In the genomic region with DNA sequence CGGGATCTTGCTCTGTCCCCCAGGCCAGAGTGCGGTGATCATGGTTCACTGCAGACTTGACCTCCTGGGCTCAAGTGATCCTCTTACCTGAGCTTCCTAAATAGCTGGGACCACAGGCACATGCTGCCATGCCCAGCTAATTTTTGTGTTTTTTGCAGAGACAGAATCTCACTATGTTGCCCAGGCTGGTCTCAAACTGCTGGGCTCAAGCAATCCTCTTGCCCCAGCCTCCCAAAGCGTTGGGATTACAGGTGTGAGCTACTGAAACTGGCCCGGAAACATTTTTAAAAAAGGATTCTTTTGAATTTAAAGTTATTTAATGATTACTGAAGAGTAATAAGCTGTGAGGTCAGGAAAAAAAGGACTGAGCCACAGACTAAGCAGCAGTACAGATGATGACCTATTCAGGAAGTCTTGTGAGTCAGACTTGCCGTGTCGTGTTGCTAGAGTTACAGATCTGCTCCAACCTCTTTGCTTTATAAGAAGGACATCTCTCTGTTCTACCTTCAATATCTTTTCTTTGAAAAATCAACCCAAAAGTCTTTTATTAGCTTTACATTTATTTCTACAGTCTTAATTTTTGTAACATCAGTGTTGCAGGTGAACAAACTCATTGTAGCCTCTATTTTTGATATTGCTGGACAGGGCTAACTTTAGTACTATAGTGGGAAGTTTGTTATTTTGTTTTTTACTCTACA, we compare ENCODE assay signal across 8 cellular contexts.
DNase-seq lines count a peak whose midpoint lies in the region; ATAC-seq, FAIRE-seq and TF ChIP-seq lines count a peak whose summit lies in the region.

No MANE protein-coding gene starts in this region.

- peak overlapping the region; percentile 42 to 83 for H3K27ac ChIP-seq in A549
- peak overlapping the region; percentile 43 for H3K27ac ChIP-seq in PC-3 (ENCODE audit: low read length)

- BruUV-seq in PC-3 (replicated peaks; lab: Mats Ljungman, UMichigan), result no TSS peak

- H3K27ac Mint-ChIP-seq in activated T-helper 17 cell treated with anti-CD3 and anti-CD28 coated beads, Interleukin-2, amount 50 U/mL, for 72 hours, result peak overlapping the region; percentile 99

- no peaks in the 10 kb centered on the region for H3K27me3 Mint-ChIP-seq in activated T-helper 17 cell treated with anti-CD3 and anti-CD28 coated beads, Interleukin-2, amount 50 U/mL, for 72 hours

- no peaks in the 10 kb centered on the region; the same call in 1 of the 2 replicates for H3K36me3 ChIP-seq in PC-3 (ENCODE audit: low read depth, low read length)

- H3K9me3 ChIP-seq in A549 (no peaks in the 10 kb centered on the region), PC-3 (ENCODE audit: low read length) (no peaks in the 10 kb centered on the region)

- H2AFZ ChIP-seq in PC-3 (ENCODE audit: low read length), result no peak overlapping the region

- ATAC-seq in A549, result peak; percentile 86 to 97
- peak; percentile 63 for ATAC-seq in GM21529 (IDR thresholded peaks at IDR 0.05; ENCODE audit: unreplicated experiment)
- ATAC-seq in PC-3, result peak; percentile 99
- peak; percentile 95 for ATAC-seq in activated T-helper 17 cell treated with anti-CD3 and anti-CD28 coated beads, Interleukin-2, amount 50 U/mL, for 72 hours (replicated peaks)

- no peak for TF ChIP-seq POLR2A in A549 (IDR thresholded peaks at IDR 0.05; ENCODE audit: low read length)

- H3K4me1 Mint-ChIP-seq in activated T-helper 17 cell treated with anti-CD3 and anti-CD28 coated beads, Interleukin-2, amount 50 U/mL, for 72 hours, result peaks cover 43% of the 10 kb centered on the region

- H3K4me1 ChIP-seq in A549 (peaks cover 71% of the 10 kb centered on the region), PC-3 (ENCODE audit: insufficient read depth, low read length) (peaks cover 27% of the 10 kb centered on the region)

- no peaks in the 10 kb centered on the region for H3K27me3 ChIP-seq in PC-3 (ENCODE audit: low read length)

- no peak overlapping the region for H3K9ac ChIP-seq in PC-3 (ENCODE audit: low read length)

- TF ChIP-seq EP300 in A549 (IDR thresholded peaks at IDR 0.05), result no peak

- H3K4me3 ChIP-seq in A549, result no peak overlapping the region
- H3K4me3 ChIP-seq in PC-3 (ENCODE audit: low read length), result no peak overlapping the region

- CTCF ChIA-PET in A549 (lab: Yijun Ruan, JAX) (interaction anchor here (0.8 to 4.9 kb wide), 10 partner anchors 9 to 391 kb away, joined by 3 to 24 read pairs (median 5); no protein-coding TSS in a partner anchor), PC-3 (lab: Charles Lee) (interaction anchor here (0.8 kb wide), 1 partner anchor 10 kb away, joined by 5 read pairs; no protein-coding TSS in a partner anchor)

- H3K36me3 Mint-ChIP-seq in activated T-helper 17 cell treated with anti-CD3 and anti-CD28 coated beads, Interleukin-2, amount 50 U/mL, for 72 hours (ENCODE audit: low read depth), result peaks cover 58% of the 10 kb centered on the region

- H3K79me2 ChIP-seq in PC-3 (ENCODE audit: low read length), result peaks cover 31% of the 10 kb centered on the region

- no peaks in the 10 kb centered on the region for H3K9me3 Mint-ChIP-seq in activated T-helper 17 cell treated with anti-CD3 and anti-CD28 coated beads, Interleukin-2, amount 50 U/mL, for 72 hours

- TF ChIP-seq RAD21 in A549 (conservative IDR thresholded peaks at IDR 0.05 in 1 of 2, IDR thresholded peaks at IDR 0.05 in 1 of 2), result no peak

- no peaks in the 10 kb centered on the region for H3K9me2 ChIP-seq in PC-3 (replicated peaks; ENCODE audit: low read length)

- no peak for FAIRE-seq in A549 (lab: Jason Lieb, UNC)

- POLR2A ChIA-PET in A549 (lab: Yijun Ruan, JAX), result interaction anchor here (0.8 kb wide), 1 partner anchor 108 kb away, joined by 3 read pairs; a partner anchor contains a TSS
- POLR2A ChIA-PET in PC-3 (lab: Charles Lee; ENCODE audit: unreplicated experiment), result interaction anchor here (0.6 kb wide), 1 partner anchor 722 kb away, joined by 4 read pairs; no protein-coding TSS in a partner anchor

- intact Hi-C loops in PC-3 (cut with micrococcal nuclease), result no loop called here

- no peaks in the 10 kb centered on the region for H3F3A ChIP-seq in PC-3 (ENCODE audit: low read length, unreplicated experiment)

- TF ChIP-seq CTCF in A549 (IDR thresholded peaks at IDR 0.05), result no peak
- TF ChIP-seq CTCF in PC-3 (conservative IDR thresholded peaks at IDR 0.05; ENCODE audit: low read depth, low read length), result no peak

- peak; percentile 67 to 71 for DNase-seq in A549 (ENCODE audit: low read depth in 1 of 2, low spot score in 1 of 2)
- DNase-seq in PC-3, result peak; percentile 81
- DNase-seq in hepatic stellate cell (ENCODE audit: low spot score), result peak; percentile 71
- peak; percentile 56 to 68 for DNase-seq in stimulated activated CD4-positive, alpha-beta T cell treated with anti-CD3 and anti-CD28 coated beads, Interleukin-4, amount 100 ng/mL, for 48 hours (ENCODE audit: low read depth in 2 of 2)
- no peak for DNase-seq in NCI-H2107 treated with DMSO at 0.1 percent for 48 hours (lab: John Stamatoyannopoulos, UW; ENCODE audit: unreplicated experiment)
- no peak for DNase-seq in effector CD8-positive, alpha-beta T cell (lab: John Stamatoyannopoulos, UW)

- 33% methylated on average over 6 of the region's 6 CpGs for WGBS in A549 (ENCODE audit: missing lambda C conversion rate)

- H3K4me2 ChIP-seq in A549, result peak overlapping the region; percentile 59
- H3K4me2 ChIP-seq in PC-3 (ENCODE audit: low read length), result peak overlapping the region; percentile 11

- peak overlapping the region; percentile 83 for H3K4me3 Mint-ChIP-seq in activated T-helper 17 cell treated with anti-CD3 and anti-CD28 coated beads, Interleukin-2, amount 50 U/mL, for 72 hours

- no peaks in the 10 kb centered on the region for H4K20me1 ChIP-seq in PC-3 (ENCODE audit: low read length)

TF ChIP-seq in A549, 52 proteins besides CTCF, POLR2A, EP300 and RAD21:
- TF ChIP-seq, protein P1, sequence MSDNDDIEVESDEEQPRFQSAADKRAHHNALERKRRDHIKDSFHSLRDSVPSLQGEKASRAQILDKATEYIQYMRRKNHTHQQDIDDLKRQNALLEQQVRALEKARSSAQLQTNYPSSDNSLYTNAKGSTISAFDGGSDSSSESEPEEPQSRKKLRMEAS (IDR thresholded peaks at IDR 0.05), result no peak
- TF ChIP-seq CHD4 (IDR thresholded peaks at IDR 0.05; ENCODE audit: borderline replicate concordance) (no peak), SMC3 (IDR thresholded peaks at IDR 0.05) (no peak), ZC3H11A (IDR thresholded peaks at IDR 0.05) (no peak), SREBF2 (IDR thresholded peaks at IDR 0.05) (no peak), NPAS2 (CRISPR knock-in tag; IDR thresholded peaks at IDR 0.05; ENCODE audit: borderline replicate concordance) (no peak), JUN (IDR thresholded peaks at IDR 0.05) (no peak), POLR2AphosphoS2 (conservative IDR thresholded peaks at IDR 0.05; ENCODE audit: low read length) (no peak), FOSB (CRISPR knock-in tag; IDR thresholded peaks at IDR 0.05) (no peak), HOXA7 (CRISPR knock-in tag; IDR thresholded peaks at IDR 0.05) (no peak), HOXB5 (CRISPR knock-in tag; IDR thresholded peaks at IDR 0.05) (no peak), KDM5A (IDR thresholded peaks at IDR 0.05) (no peak), RCOR1 (IDR thresholded peaks at IDR 0.05; ENCODE audit: low read depth, low read length) (no peak), GATA3 (IDR thresholded peaks at IDR 0.05; ENCODE audit: borderline replicate concordance) (no peak)
- TF ChIP-seq, protein P2, sequence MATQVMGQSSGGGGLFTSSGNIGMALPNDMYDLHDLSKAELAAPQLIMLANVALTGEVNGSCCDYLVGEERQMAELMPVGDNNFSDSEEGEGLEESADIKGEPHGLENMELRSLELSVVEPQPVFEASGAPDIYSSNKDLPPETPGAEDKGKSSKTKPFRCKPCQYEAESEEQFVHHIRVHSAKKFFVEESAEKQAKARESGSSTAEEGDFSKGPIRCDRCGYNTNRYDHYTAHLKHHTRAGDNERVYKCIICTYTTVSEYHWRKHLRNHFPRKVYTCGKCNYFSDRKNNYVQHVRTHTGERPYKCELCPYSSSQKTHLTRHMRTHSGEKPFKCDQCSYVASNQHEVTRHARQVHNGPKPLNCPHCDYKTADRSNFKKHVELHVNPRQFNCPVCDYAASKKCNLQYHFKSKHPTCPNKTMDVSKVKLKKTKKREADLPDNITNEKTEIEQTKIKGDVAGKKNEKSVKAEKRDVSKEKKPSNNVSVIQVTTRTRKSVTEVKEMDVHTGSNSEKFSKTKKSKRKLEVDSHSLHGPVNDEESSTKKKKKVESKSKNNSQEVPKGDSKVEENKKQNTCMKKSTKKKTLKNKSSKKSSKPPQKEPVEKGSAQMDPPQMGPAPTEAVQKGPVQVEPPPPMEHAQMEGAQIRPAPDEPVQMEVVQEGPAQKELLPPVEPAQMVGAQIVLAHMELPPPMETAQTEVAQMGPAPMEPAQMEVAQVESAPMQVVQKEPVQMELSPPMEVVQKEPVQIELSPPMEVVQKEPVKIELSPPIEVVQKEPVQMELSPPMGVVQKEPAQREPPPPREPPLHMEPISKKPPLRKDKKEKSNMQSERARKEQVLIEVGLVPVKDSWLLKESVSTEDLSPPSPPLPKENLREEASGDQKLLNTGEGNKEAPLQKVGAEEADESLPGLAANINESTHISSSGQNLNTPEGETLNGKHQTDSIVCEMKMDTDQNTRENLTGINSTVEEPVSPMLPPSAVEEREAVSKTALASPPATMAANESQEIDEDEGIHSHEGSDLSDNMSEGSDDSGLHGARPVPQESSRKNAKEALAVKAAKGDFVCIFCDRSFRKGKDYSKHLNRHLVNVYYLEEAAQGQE (IDR thresholded peaks at IDR 0.05), result no peak
- TF ChIP-seq, protein P3, sequence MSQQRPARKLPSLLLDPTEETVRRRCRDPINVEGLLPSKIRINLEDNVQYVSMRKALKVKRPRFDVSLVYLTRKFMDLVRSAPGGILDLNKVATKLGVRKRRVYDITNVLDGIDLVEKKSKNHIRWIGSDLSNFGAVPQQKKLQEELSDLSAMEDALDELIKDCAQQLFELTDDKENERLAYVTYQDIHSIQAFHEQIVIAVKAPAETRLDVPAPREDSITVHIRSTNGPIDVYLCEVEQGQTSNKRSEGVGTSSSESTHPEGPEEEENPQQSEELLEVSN (IDR thresholded peaks at IDR 0.05; ENCODE audit: borderline replicate concordance, low read depth), result no peak
TF ChIP-seq in A549: peak in this region for 0.

Comparison
In these comparisons a context has a peak if more than half of its experiments do, and no peak if none do; other contexts are left out.
1. DNase-seq: peak in A549 (2 of 2), PC-3 (single experiment), hepatic stellate cell (single experiment) and stimulated activated CD4-positive, alpha-beta T cell treated with anti-CD3 and anti-CD28 coated beads, Interleukin-4, amount 100 ng/mL, for 48 hours (2 of 2); none in NCI-H2107 treated with DMSO at 0.1 percent for 48 hours (single experiment) and effector CD8-positive, alpha-beta T cell (single experiment).
2. Peak in every context shown above with its lines, with median percentiles within 50 percentile points of each other: ATAC-seq.